Comparison of ENCODE assay signal across 13 cellular contexts in the genomic region with DNA sequence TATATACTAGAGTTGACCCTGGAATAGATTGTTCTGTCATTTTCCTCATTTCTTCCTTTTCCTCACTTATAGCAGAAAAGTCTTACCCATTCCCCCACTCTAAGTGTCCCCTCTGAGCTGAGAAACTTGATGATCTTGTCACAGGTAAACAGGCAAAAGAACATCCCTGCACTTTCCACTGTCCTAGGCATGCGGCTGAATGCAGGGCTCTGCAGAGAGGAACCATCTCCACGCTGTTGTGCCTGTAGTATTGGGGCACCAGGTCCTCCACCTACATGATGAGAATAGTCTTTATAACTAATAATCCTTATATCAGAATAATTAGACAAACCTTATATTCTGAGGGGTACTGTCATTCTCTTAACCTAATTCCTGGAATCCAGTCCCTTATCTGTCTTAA.
DNase-seq lines count a peak whose midpoint lies in the region; ATAC-seq, FAIRE-seq and TF ChIP-seq lines count a peak whose summit lies in the region.
"Had no signal": no experiment of that assay in that cellular context is flagged by ENCODE, and none has a peak within 500 bp of the region (broad histone marks: within the 10 kb centered on the region; RNA-seq: fewer than 3 reads in every experiment).

No MANE protein-coding gene starts in this region.

- RAD21 ChIA-PET in GM12878 (lab: Charles Lee; ENCODE audit: unreplicated experiment): interaction anchor here (1.0 to 1.7 kb wide), 4 partner anchors 33 to 216 kb away, joined by 3 to 5 read pairs (median 4); no protein-coding TSS in a partner anchor

- SMC1A ChIA-PET in GM12878 (lab: Charles Lee; ENCODE audit: uncharacterized antibody, unreplicated experiment): interaction anchor here (0.5 to 3.2 kb wide), 7 partner anchors 12 to 208 kb away, joined by 3 to 12 read pairs (median 7); no protein-coding TSS in a partner anchor

- H3K36me3 ChIP-seq in GM12878 (ENCODE audit: control insufficient read depth in 2 of 2, insufficient read depth in 2 of 2, low read length in 1 of 2) (no peaks in the 10 kb centered on the region), endodermal cell (ENCODE audit: control insufficient read depth, insufficient read depth, low read length) (no peaks in the 10 kb centered on the region)

- CTCF ChIA-PET in GM12878 (lab: Yijun Ruan, JAX): interaction anchor here (0.9 to 1.5 kb wide), 3 partner anchors 31 to 190 kb away, joined by 3 to 4 read pairs (median 4); no protein-coding TSS in a partner anchor

- H3K79me2 ChIP-seq in GM12878 (ENCODE audit: control insufficient read depth, insufficient read depth, low read length): no peaks in the 10 kb centered on the region

- H2AFZ ChIP-seq in GM12878 (ENCODE audit: control insufficient read depth, low read depth, low read length): peak overlapping the region; percentile 48

- ATAC-seq in GM18873 (IDR thresholded peaks at IDR 0.05; ENCODE audit: low FRiP score, unreplicated experiment) (peak; percentile 11), GM21576 (IDR thresholded peaks at IDR 0.05; ENCODE audit: unreplicated experiment) (peak; percentile 28), HG03175 (IDR thresholded peaks at IDR 0.05; ENCODE audit: unreplicated experiment) (peak; percentile 33), GM12878 (peak; percentile 50)

- peak overlapping the region; percentile 98 for H3K4me2 ChIP-seq in GM12878 (ENCODE audit: control insufficient read depth, insufficient read depth)
- H3K4me2 ChIP-seq: smooth muscle cell had no signal

- H4K20me1 ChIP-seq in GM12878 (ENCODE audit: control insufficient read depth, insufficient read depth): no peaks in the 10 kb centered on the region

- H3K4me3 ChIP-seq in GM12878 (no peak overlapping the region), endodermal cell (ENCODE audit: low read length) (no peak overlapping the region)
- H3K4me3 ChIP-seq: smooth muscle cell had no signal

- H3K27ac ChIP-seq in GM12878 (ENCODE audit: control insufficient read depth, insufficient read depth): peak overlapping the region; percentile 93
- H3K27ac ChIP-seq in endodermal cell (ENCODE audit: low read depth, low read length): no peak overlapping the region

- no peaks in the 10 kb centered on the region for H3K27me3 Mint-ChIP-seq in endodermal cell (ENCODE audit: insufficient read depth)
- H3K27me3 Mint-ChIP-seq in progenitor cell of endocrine pancreas: peaks cover 7% of the 10 kb centered on the region

- peaks cover 43% of the 10 kb centered on the region for H3K4me1 ChIP-seq in GM12878 (ENCODE audit: control insufficient read depth, insufficient read depth, low read length)
- H3K4me1 ChIP-seq in endodermal cell (ENCODE audit: control insufficient read depth, insufficient read depth, low read length): peaks cover 16% of the 10 kb centered on the region

- intact Hi-C loops in GM12878 (cut with micrococcal nuclease; ENCODE audit: unreplicated experiment): loop anchor here (5.0 kb wide), 3 partner anchors 33 to 197 kb away; no protein-coding TSS in a partner anchor

- no peak overlapping the region for H3K27ac Mint-ChIP-seq in endodermal cell
- no peak overlapping the region for H3K27ac Mint-ChIP-seq in progenitor cell of endocrine pancreas

- no peak for TF ChIP-seq EP300 in GM12878 (IDR thresholded peaks at IDR 0.05; ENCODE audit: borderline replicate concordance in 1 of 2, control insufficient read depth in 1 of 2, low read depth in 2 of 2, low read length in 2 of 2)

- no peak for FAIRE-seq in GM12878 (lab: Jason Lieb, UNC)
- FAIRE-seq: bronchial epithelial cell, frontal cortex had no signal

- DNase-seq in GM12878 (ENCODE audit: low read depth, low spot score): no peak
- no peak for DNase-seq in Kasumi-1 (lab: John Stamatoyannopoulos, UW)
- no peak for DNase-seq in endodermal cell
- no peak for DNase-seq in progenitor cell of endocrine pancreas (ENCODE audit: low spot score, unreplicated experiment)
- DNase-seq in SHP77 treated with DMSO at 0.1 percent for 48 hours (lab: John Stamatoyannopoulos, UW): no peak
- DNase-seq: activated CD4-positive, alpha-beta T cell treated with anti-CD3 and anti-CD28 coated beads, Interleukin-2, amount 50 U/mL, for 1 hour; NCI-H2029 treated with DMSO at 0.1 percent for 48 hours had no signal

- TF ChIP-seq CTCF in GM12878 (IDR thresholded peaks at IDR 0.05 in 2 of 3, conservative IDR thresholded peaks at IDR 0.05 in 1 of 3; ENCODE audit: control insufficient read depth in 2 of 3, extremely low read depth in 1 of 3, insufficient read depth in 1 of 3, low read depth in 3 of 3, low read length in 3 of 3): no peak
- no peak for TF ChIP-seq CTCF in endodermal cell (conservative IDR thresholded peaks at IDR 0.05)
- no peak for TF ChIP-seq CTCF in progenitor cell of endocrine pancreas (IDR thresholded peaks at IDR 0.05; ENCODE audit: unreplicated experiment)

- no peaks in the 10 kb centered on the region for H3K27me3 ChIP-seq in GM12878 (replicated peaks in 1 of 2; ENCODE audit: control insufficient read depth in 2 of 2, insufficient read depth in 2 of 2, low read length in 1 of 2)
- H3K27me3 ChIP-seq in endodermal cell (ENCODE audit: control insufficient read depth, insufficient read depth, low read length, poor library complexity, severe bottlenecking): no peaks in the 10 kb centered on the region

- TF ChIP-seq POLR2A in GM12878 (IDR thresholded peaks at IDR 0.05; ENCODE audit: low read depth, low read length): no peak

- TF ChIP-seq RAD21 in GM12878 (IDR thresholded peaks at IDR 0.05; ENCODE audit: insufficient read depth, low read depth, low read length): no peak

- H3K4me3 Mint-ChIP-seq in endodermal cell (no peak overlapping the region), progenitor cell of endocrine pancreas (ENCODE audit: low read depth) (no peak overlapping the region)

- no peaks in the 10 kb centered on the region for H3K9me3 Mint-ChIP-seq in endodermal cell
- no peaks in the 10 kb centered on the region for H3K9me3 Mint-ChIP-seq in progenitor cell of endocrine pancreas (ENCODE audit: low read depth)

- H3K9ac ChIP-seq in GM12878 (ENCODE audit: control insufficient read depth, insufficient read depth, low read length) (peak overlapping the region; percentile 36), endodermal cell (ENCODE audit: extremely low read depth, low read length, poor library complexity, severe bottlenecking) (no peak overlapping the region)

- H3K36me3 Mint-ChIP-seq in endodermal cell (ENCODE audit: low read depth) (no peaks in the 10 kb centered on the region), progenitor cell of endocrine pancreas (ENCODE audit: insufficient read depth) (no peaks in the 10 kb centered on the region)

- peaks cover 6% of the 10 kb centered on the region; the same call in 2 of the 3 replicates for H3K9me3 ChIP-seq in GM12878 (replicated peaks; ENCODE audit: control insufficient read depth, insufficient read depth, low read length)
- no peaks in the 10 kb centered on the region for H3K9me3 ChIP-seq in endodermal cell (ENCODE audit: control insufficient read depth, low read length)

- in situ Hi-C loops in GM12878 (cut with MboI): no loop called here

- WGBS in GM12878 (ENCODE audit: insufficient coverage, insufficient replicate concordance, low lambda C conversion rate, missing lambda C conversion rate): 0% methylated on average over 2 of the region's 2 CpGs
- 89 to 100% methylated on average over 1 to 2 of the region's 2 CpGs for WGBS in endodermal cell (ENCODE audit: insufficient coverage in 1 of 2, insufficient read length in 1 of 2), 2 experiments

- H3K4me1 Mint-ChIP-seq in endodermal cell (peaks cover 30% of the 10 kb centered on the region), progenitor cell of endocrine pancreas (ENCODE audit: low read depth) (peaks cover 4% of the 10 kb centered on the region)

- no TSS peak for BruUV-seq in GM12878 (replicated peaks; lab: Mats Ljungman, UMichigan)

- POLR2A ChIA-PET in GM12878 (lab: Charles Lee): no interaction called here

TF ChIP-seq in GM12878, 131 proteins besides CTCF, POLR2A, EP300 and RAD21:
- TF ChIP-seq TCF12 (IDR thresholded peaks at IDR 0.05; ENCODE audit: low read depth, low read length): no peak
- TF ChIP-seq KLF5 (IDR thresholded peaks at IDR 0.05; ENCODE audit: partially characterized antibody): peak; percentile 14
